11 cellular contexts compared by ENCODE assay signal in genomic region chr17:55742272-55743102, GRCh38. TPM values are rescaled to one million over a fixed set of nuclear protein-coding genes. Genes with fewer than 3 reads are reported as not detected.
DNase-seq lines count a peak whose midpoint lies in the region; ATAC-seq, FAIRE-seq and TF ChIP-seq lines count a peak whose summit lies in the region.
"Had no signal": no experiment of that assay in that cellular context is flagged by ENCODE, and none has a peak within 500 bp of the region (broad histone marks: within the 10 kb centered on the region; RNA-seq: fewer than 3 reads in every experiment).

No MANE protein-coding gene starts in this region.

- H3K4me3 Mint-ChIP-seq in CD4-positive, alpha-beta memory T cell, result no peak overlapping the region
- H3K4me3 Mint-ChIP-seq: activated naive CD8-positive, alpha-beta T cell treated with anti-CD3 and anti-CD28 coated beads for 36 hours had no signal

- TF ChIP-seq CTCF in GM12878 (IDR thresholded peaks at IDR 0.05 in 2 of 3, conservative IDR thresholded peaks at IDR 0.05 in 1 of 3; ENCODE audit: control insufficient read depth in 2 of 3, extremely low read depth in 1 of 3, insufficient read depth in 1 of 3, low read depth in 3 of 3, low read length in 3 of 3) (no peak), SK-N-SH (IDR thresholded peaks at IDR 0.05) (no peak)

- H3K36me3 ChIP-seq in GM12878 (ENCODE audit: control insufficient read depth in 2 of 2, insufficient read depth in 2 of 2, low read length in 1 of 2) (no peaks in the 10 kb centered on the region), SK-N-SH (replicated peaks in 1 of 2; ENCODE audit: control insufficient read depth in 1 of 2, insufficient read depth in 2 of 2, low read length in 1 of 2) (no peaks in the 10 kb centered on the region)
- no peaks in the 10 kb centered on the region for H3K36me3 ChIP-seq in CD4-positive, alpha-beta memory T cell (ENCODE audit: insufficient read depth, low read length)

- DNase-seq in GM12878 (ENCODE audit: low read depth, low spot score) (no peak), medulla oblongata (ENCODE audit: extremely low spot score) (no peak), SK-N-SH (no peak), A172 (ENCODE audit: low spot score) (no peak)
- no peak for DNase-seq in CD4-positive, alpha-beta memory T cell
- DNase-seq: activated naive CD8-positive, alpha-beta T cell treated with anti-CD3 and anti-CD28 coated beads for 36 hours; DMS79 had no signal

- no peaks in the 10 kb centered on the region for H3K9me3 Mint-ChIP-seq in CD4-positive, alpha-beta memory T cell
- H3K9me3 Mint-ChIP-seq: activated naive CD8-positive, alpha-beta T cell treated with anti-CD3 and anti-CD28 coated beads for 36 hours had no signal

- TF ChIP-seq EP300 in GM12878 (IDR thresholded peaks at IDR 0.05; ENCODE audit: borderline replicate concordance in 1 of 2, control insufficient read depth in 1 of 2, low read depth in 2 of 2, low read length in 2 of 2) (no peak), SK-N-SH (IDR thresholded peaks at IDR 0.05; ENCODE audit: borderline replicate concordance in 1 of 2, low read depth in 1 of 2, low read length in 1 of 2) (no peak)

- H3K27me3 ChIP-seq in GM12878 (replicated peaks in 1 of 2; ENCODE audit: control insufficient read depth in 2 of 2, insufficient read depth in 2 of 2, low read length in 1 of 2) (no peaks in the 10 kb centered on the region), SK-N-SH (ENCODE audit: insufficient read depth) (no peaks in the 10 kb centered on the region; the same call in 1 of the 2 replicates)
- no peaks in the 10 kb centered on the region for H3K27me3 ChIP-seq in CD4-positive, alpha-beta memory T cell (ENCODE audit: insufficient read depth, low read length)

- CTCF ChIA-PET in GM12878 (lab: Yijun Ruan, JAX) (interaction anchor here (0.6 to 1.8 kb wide), 6 partner anchors 8 to 735 kb away, joined by 3 to 5 read pairs (median 4); partner anchors contain the start of gene PCTP), SK-N-SH (lab: Yijun Ruan, JAX) (interaction anchor here (0.6 to 16.5 kb wide), 8 partner anchors 9 to 811 kb away, joined by 3 to 175 read pairs (median 4); partner anchors contain the start of gene PCTP)
- CTCF ChIA-PET in CD4-positive, alpha-beta memory T cell (lab: Charles Lee; ENCODE audit: partially characterized antibody), result interaction anchor here (1.2 kb wide), 1 partner anchor 9 kb away, joined by 5 read pairs; the partner anchor contains the start of gene PCTP

- no peaks in the 10 kb centered on the region for H3K4me1 Mint-ChIP-seq in CD4-positive, alpha-beta memory T cell
- H3K4me1 Mint-ChIP-seq: activated naive CD8-positive, alpha-beta T cell treated with anti-CD3 and anti-CD28 coated beads for 36 hours had no signal

- WGBS in GM12878 (ENCODE audit: insufficient coverage, insufficient replicate concordance, low lambda C conversion rate, missing lambda C conversion rate), result 30% methylated on average over 12 of the region's 12 CpGs
- 86% methylated on average over 12 of the region's 12 CpGs for WGBS in SK-N-SH (ENCODE audit: low lambda C conversion rate)

- H3K4me1 ChIP-seq in GM12878 (ENCODE audit: control insufficient read depth, insufficient read depth, low read length) (peaks cover 6% of the 10 kb centered on the region; the same call in 1 of the 2 replicates), SK-N-SH (ENCODE audit: control insufficient read depth in 1 of 2, insufficient read depth in 2 of 2, low read depth in 1 of 2, low read length in 1 of 2) (no peaks in the 10 kb centered on the region; a peak in 1 of 4 replicates)
- no peaks in the 10 kb centered on the region for H3K4me1 ChIP-seq in CD4-positive, alpha-beta memory T cell (ENCODE audit: insufficient read depth, low read length)
- H3K4me1 ChIP-seq: parathyroid adenoma had no signal

- in situ Hi-C loops in GM12878 (cut with MboI), result no loop called here

- ATAC-seq in GM18517 (IDR thresholded peaks at IDR 0.05; ENCODE audit: unreplicated experiment) (peak; percentile 84), GM21515 (IDR thresholded peaks at IDR 0.05; ENCODE audit: unreplicated experiment) (peak; percentile 93), HG03280 (IDR thresholded peaks at IDR 0.05; ENCODE audit: unreplicated experiment) (peak; percentile 91), GM12878 (peak; percentile 90)

- no peak overlapping the region for H2AFZ ChIP-seq in GM12878 (ENCODE audit: control insufficient read depth, low read depth, low read length)
- H2AFZ ChIP-seq in SK-N-SH (ENCODE audit: low read depth), result no peak overlapping the region
- H2AFZ ChIP-seq: parathyroid adenoma had no signal

- no peaks in the 10 kb centered on the region for H3K36me3 Mint-ChIP-seq in CD4-positive, alpha-beta memory T cell
- H3K36me3 Mint-ChIP-seq: activated naive CD8-positive, alpha-beta T cell treated with anti-CD3 and anti-CD28 coated beads for 36 hours had no signal

- no peak overlapping the region for H3K27ac Mint-ChIP-seq in CD4-positive, alpha-beta memory T cell
- H3K27ac Mint-ChIP-seq: activated naive CD8-positive, alpha-beta T cell treated with anti-CD3 and anti-CD28 coated beads for 36 hours had no signal

- H3K27ac ChIP-seq in GM12878 (ENCODE audit: control insufficient read depth, insufficient read depth) (no peak overlapping the region), SK-N-SH (ENCODE audit: low read depth in 2 of 2, low read length in 1 of 2) (no peak overlapping the region)
- H3K27ac ChIP-seq in CD4-positive, alpha-beta memory T cell (ENCODE audit: low read depth, low read length), result no peak overlapping the region
- H3K27ac ChIP-seq: parathyroid adenoma had no signal

- no peak for TF ChIP-seq POLR2A in GM12878 (IDR thresholded peaks at IDR 0.05; ENCODE audit: low read depth, low read length)

- H4K20me1 ChIP-seq in GM12878 (ENCODE audit: control insufficient read depth, insufficient read depth) (no peaks in the 10 kb centered on the region), SK-N-SH (ENCODE audit: insufficient read depth) (no peaks in the 10 kb centered on the region)

- intact Hi-C loops in GM12878 (cut with micrococcal nuclease; ENCODE audit: unreplicated experiment), result no loop called here
- intact Hi-C loops in CD4-positive, alpha-beta memory T cell (cut with micrococcal nuclease), result no loop called here

- RAD21 ChIA-PET in GM12878 (lab: Charles Lee; ENCODE audit: unreplicated experiment), result no interaction called here

- H3K4me3 ChIP-seq in GM12878 (no peak overlapping the region), SK-N-SH (ENCODE audit: low read depth in 2 of 2, low read length in 1 of 2) (no peak overlapping the region)
- no peak overlapping the region for H3K4me3 ChIP-seq in CD4-positive, alpha-beta memory T cell (ENCODE audit: low read length in 2 of 2)

- H3K27me3 Mint-ChIP-seq in CD4-positive, alpha-beta memory T cell, result peaks cover 14 to 26% of the 10 kb centered on the region in 2 donors

- peak overlapping the region; percentile 31; the same call in 1 of the 2 replicates for H3K4me2 ChIP-seq in GM12878 (ENCODE audit: control insufficient read depth, insufficient read depth)
- no peak overlapping the region for H3K4me2 ChIP-seq in SK-N-SH

- H3K9ac ChIP-seq in GM12878 (ENCODE audit: control insufficient read depth, insufficient read depth, low read length), result no peak overlapping the region
- H3K9ac ChIP-seq in SK-N-SH, result no peak overlapping the region
- H3K9ac ChIP-seq: parathyroid adenoma had no signal

- H3F3A ChIP-seq in SK-N-SH (replicated peaks; ENCODE audit: insufficient read depth), result no peaks in the 10 kb centered on the region

- POLR2A ChIA-PET in GM12878 (lab: Charles Lee) (no interaction called here), SK-N-SH (lab: Yijun Ruan, JAX) (no interaction called here)
- POLR2A ChIA-PET in CD4-positive, alpha-beta memory T cell (lab: Charles Lee; ENCODE audit: partially characterized antibody), result no interaction called here

- TF ChIP-seq RAD21 in GM12878 (IDR thresholded peaks at IDR 0.05; ENCODE audit: insufficient read depth, low read depth, low read length), result no peak
- TF ChIP-seq RAD21 in SK-N-SH (IDR thresholded peaks at IDR 0.05; ENCODE audit: low read length), result no peak

- no peaks in the 10 kb centered on the region for H3K9me2 ChIP-seq in SK-N-SH

- SMC1A ChIA-PET in GM12878 (lab: Charles Lee; ENCODE audit: uncharacterized antibody, unreplicated experiment), result interaction anchor here (1.1 kb wide), 1 partner anchor 26 kb away, joined by 3 read pairs; no protein-coding TSS in a partner anchor

- FAIRE-seq in GM12878 (lab: Jason Lieb, UNC), result peak; percentile 75

- H3K79me2 ChIP-seq in GM12878 (ENCODE audit: control insufficient read depth, insufficient read depth, low read length), result no peaks in the 10 kb centered on the region
- H3K79me2 ChIP-seq in SK-N-SH (ENCODE audit: insufficient read depth), result no peaks in the 10 kb centered on the region
- H3K79me2 ChIP-seq: parathyroid adenoma had no signal

- BruUV-seq in GM12878 (replicated peaks; lab: Mats Ljungman, UMichigan), result no TSS peak

- H3K9me3 ChIP-seq in GM12878 (replicated peaks; ENCODE audit: control insufficient read depth, insufficient read depth, low read length) (no peaks in the 10 kb centered on the region), SK-N-SH (no peaks in the 10 kb centered on the region)
- no peaks in the 10 kb centered on the region for H3K9me3 ChIP-seq in CD4-positive, alpha-beta memory T cell (ENCODE audit: control insufficient read depth in 1 of 2, low read length in 2 of 2)

RNA-seq across cellular contexts. Expression of gene PCTP, which starts 8.4 kb away (rescaled TPM):
- total RNA-seq in GM12878 (2013; cell fraction: nucleolus; rRNA removed), result 5.0 and 5.4 TPM in 2 replicates
- 3.2 and 4.1 TPM in 2 replicates for total RNA-seq in GM12878 (2014; rRNA removed)
- 5.4 and 5.6 TPM in 2 replicates for total RNA-seq in GM12878 (2014; rRNA removed; fragmentation: Illumina TruSeq; extraction: Trizol)
- total RNA-seq in GM12878 (2021), result 3.7 and 5.1 TPM in 2 replicates
- polyA plus RNA-seq in GM12878 (2011; ENCODE audit: low read depth), result 9.2 TPM
- 26.8 and 32.2 TPM in 2 replicates for polyA plus RNA-seq in GM12878 (2011; rRNA removed)
- polyA plus RNA-seq in GM12878 (2011; cell fraction: cytosol; rRNA removed), result 19.4 and 21.2 TPM in 2 replicates
- 10.2 and 10.7 TPM in 2 replicates for polyA plus RNA-seq in GM12878 (2011; cell fraction: nucleus; rRNA removed)
- 8.6 and 10.8 TPM in 2 replicates for polyA plus RNA-seq in GM12878 (2012)
- polyA plus RNA-seq in GM12878 (2014; fragmentation: Illumina TruSeq; extraction: Trizol), result 6.5 and 7.7 TPM in 2 replicates
- polyA plus RNA-seq in GM12878 (2014; fragmentation: Nextera tagmentation; extraction: Ambion mirVana), result 1 to 10 TPM; 1.4 to 2.5 TPM
- polyA plus RNA-seq in GM12878 (2014; rRNA removed), result 3.9 and 6.1 TPM in 2 replicates
- polyA plus RNA-seq in GM12878 (2016; fragmentation: Nextera tagmentation; extraction: Ambion mirVana), result 1 to 10 TPM; 2.5 to 3.6 TPM
- polyA minus RNA-seq in GM12878 (2011; rRNA and poly(A)+ RNA removed), result 17.1 and 19.2 TPM in 2 replicates
- 4.7 and 5.6 TPM in 2 replicates for polyA minus RNA-seq in GM12878 (2011; cell fraction: cytosol; rRNA and poly(A)+ RNA removed)
- 5.2 and 5.5 TPM in 2 replicates for polyA minus RNA-seq in GM12878 (2011; cell fraction: nucleus; rRNA and poly(A)+ RNA removed)
- 20.8 and 25.1 TPM in 2 replicates for polyA plus RNA-seq in SK-N-SH (2012; rRNA removed)
- 25.7 and 26.3 TPM in 2 replicates for polyA plus RNA-seq in SK-N-SH (2012; cell fraction: cytosol; rRNA removed)
- polyA plus RNA-seq in SK-N-SH (2012; cell fraction: nucleus; rRNA removed), result 15.7 and 22.3 TPM in 2 replicates
- 1 to 10 TPM; 2.7 to 3.3 TPM for total RNA-seq in CD4-positive, alpha-beta memory T cell
- polyA plus RNA-seq in CD4-positive, alpha-beta memory T cell, result 1 to 10 TPM; 2.3 to 4.7 TPM
- total RNA-seq in A172 (2014; rRNA removed; shearing (Covaris generic)), result 16.6 and 21.1 TPM in 2 replicates

RNA-seq across cellular contexts. Expression of gene TMEM100, which starts 19.8 kb away (rescaled TPM):
- total RNA-seq in GM12878 (2013; cell fraction: nucleolus; rRNA removed), result not detected in 2 replicates
- not detected in 2 replicates for total RNA-seq in GM12878 (2014; rRNA removed)
- not detected in 2 replicates for total RNA-seq in GM12878 (2014; rRNA removed; fragmentation: Illumina TruSeq; extraction: Trizol)
- total RNA-seq in GM12878 (2021), result not detected in 2 replicates
- not detected for polyA plus RNA-seq in GM12878 (2011; ENCODE audit: low read depth)
- not detected in 2 replicates for polyA plus RNA-seq in GM12878 (2011; rRNA removed)
- not detected in 2 replicates for polyA plus RNA-seq in GM12878 (2011; cell fraction: cytosol; rRNA removed)
- polyA plus RNA-seq in GM12878 (2011; cell fraction: nucleus; rRNA removed), result not detected in 2 replicates
- 0.08 TPM in 2 replicates for polyA plus RNA-seq in GM12878 (2012)
- not detected in 2 replicates for polyA plus RNA-seq in GM12878 (2014; fragmentation: Illumina TruSeq; extraction: Trizol)
- not detected for polyA plus RNA-seq in GM12878 (2014; fragmentation: Nextera tagmentation; extraction: Ambion mirVana)
- polyA plus RNA-seq in GM12878 (2014; rRNA removed), result not detected in 2 replicates
- not detected for polyA plus RNA-seq in GM12878 (2016; fragmentation: Nextera tagmentation; extraction: Ambion mirVana)
- polyA minus RNA-seq in GM12878 (2011; rRNA and poly(A)+ RNA removed), result not detected in 2 replicates
- not detected in 2 replicates for polyA minus RNA-seq in GM12878 (2011; cell fraction: cytosol; rRNA and poly(A)+ RNA removed)
- not detected in 2 replicates for polyA minus RNA-seq in GM12878 (2011; cell fraction: nucleus; rRNA and poly(A)+ RNA removed)
- polyA plus RNA-seq in SK-N-SH (2012; rRNA removed), result 1.5 and 1.7 TPM in 2 replicates
- 2.0 and 2.2 TPM in 2 replicates for polyA plus RNA-seq in SK-N-SH (2012; cell fraction: cytosol; rRNA removed)
- 1.3 and 1.4 TPM in 2 replicates for polyA plus RNA-seq in SK-N-SH (2012; cell fraction: nucleus; rRNA removed)
- total RNA-seq in CD4-positive, alpha-beta memory T cell, result not detected
- polyA plus RNA-seq in CD4-positive, alpha-beta memory T cell, result not detected
- total RNA-seq in A172 (2014; rRNA removed; shearing (Covaris generic)), result not detected in 2 replicates
- total RNA-seq: activated naive CD8-positive, alpha-beta T cell treated with anti-CD3 and anti-CD28 coated beads for 36 hours had no signal
